1 cellular context compared by ENCODE assay signal in genomic region chr20:20370087-20370575, GRCh38.
TF ChIP-seq lines count a peak whose summit lies in the region.

No MANE protein-coding gene starts in this region.

TF ChIP-seq in neural cell, 6 proteins besides CTCF, POLR2A, EP300 and RAD21 (continued from another document):
- TF ChIP-seq REST (IDR thresholded peaks at IDR 0.05; ENCODE audit: borderline replicate concordance) (no peak), POLR2AphosphoS5 (IDR thresholded peaks at IDR 0.05) (no peak), MXI1 (conservative IDR thresholded peaks at IDR 0.05; ENCODE audit: poor library complexity, severe bottlenecking) (peak; percentile 7), TAF1 (IDR thresholded peaks at IDR 0.05; ENCODE audit: low read depth) (no peak)
